In the genomic region with DNA sequence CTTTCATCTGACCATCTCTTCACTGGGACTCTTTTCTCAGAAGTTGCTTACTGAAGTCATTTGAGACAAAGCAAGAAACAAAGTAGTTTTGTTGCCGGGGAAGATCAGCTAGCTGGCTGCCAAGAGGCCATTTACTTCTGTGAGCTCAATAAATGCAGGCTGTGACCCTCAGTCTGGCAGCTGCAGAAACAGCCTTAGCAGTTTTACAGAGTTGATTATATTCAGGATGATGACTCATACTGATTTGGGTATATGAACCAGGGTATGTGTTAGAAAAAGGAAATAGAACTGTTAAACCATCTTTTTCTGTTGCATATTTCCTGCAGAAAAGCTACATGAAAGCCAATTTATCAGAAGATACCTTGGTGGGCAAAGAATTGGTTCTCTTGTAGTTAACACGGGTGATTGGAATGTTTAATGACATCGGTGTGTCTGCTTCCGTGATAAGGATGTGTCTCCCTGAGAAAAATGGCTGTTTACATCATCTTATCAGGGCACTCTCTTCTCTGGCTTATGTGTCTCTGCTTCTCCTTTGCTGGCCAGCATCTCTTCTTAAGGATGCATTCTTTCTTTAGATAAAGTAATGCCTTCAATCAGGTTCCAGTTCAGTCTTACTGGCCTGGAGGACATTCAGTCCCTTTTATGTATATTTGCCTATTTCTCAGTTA, we compare ENCODE assay signal across 12 cellular contexts. TPM values are rescaled to one million over a fixed set of nuclear protein-coding genes. Genes with fewer than 3 reads are reported as not detected.
DNase-seq lines count a peak whose midpoint lies in the region; ATAC-seq and TF ChIP-seq lines count a peak whose summit lies in the region.
"Had no signal": no experiment of that assay in that cellular context is flagged by ENCODE, and none has a peak within 500 bp of the region (broad histone marks: within the 10 kb centered on the region; RNA-seq: fewer than 3 reads in every experiment).

No MANE protein-coding gene starts in this region.

- no peak for TF ChIP-seq CTCF in right atrium auricular region (IDR thresholded peaks at IDR 0.05)

- no peak overlapping the region for H3K9ac ChIP-seq in adipocyte (ENCODE audit: low read length)

- no peak overlapping the region for H3K4me3 Mint-ChIP-seq in stimulated activated effector memory CD8-positive, alpha-beta T cell treated with anti-CD3 and anti-CD28 coated beads, Interleukin-12 subunit alpha, Interleukin-12 subunit beta, amount 100 ng/mL, for 72 hours

- peaks cover 0 to 17% of the 10 kb centered on the region in 2 donors for H3K4me1 ChIP-seq in right atrium auricular region
- H3K4me1 ChIP-seq in adipocyte (ENCODE audit: control insufficient read depth, insufficient read depth, low read length), result peaks cover 27% of the 10 kb centered on the region
- peaks cover 0 to 10% of the 10 kb centered on the region in 2 donors for H3K4me1 ChIP-seq in aorta (ENCODE audit: control insufficient read depth in 1 of 2, insufficient read depth in 2 of 2, low read length in 2 of 2)
- H3K4me1 ChIP-seq in effector memory CD4-positive, alpha-beta T cell (ENCODE audit: control insufficient read depth, insufficient read depth, low read length, poor library complexity, severe bottlenecking), result no peaks in the 10 kb centered on the region

- no peaks in the 10 kb centered on the region for H3K9me3 ChIP-seq in right atrium auricular region
- no peaks in the 10 kb centered on the region for H3K9me3 ChIP-seq in adipocyte (ENCODE audit: control insufficient read depth, low read length)
- H3K9me3 ChIP-seq in aorta (ENCODE audit: control insufficient read depth, low read length), result no peaks in the 10 kb centered on the region
- H3K9me3 ChIP-seq in effector memory CD4-positive, alpha-beta T cell (ENCODE audit: control insufficient read depth, low read length), result no peaks in the 10 kb centered on the region

- H3K4me1 Mint-ChIP-seq in stimulated activated effector memory CD8-positive, alpha-beta T cell treated with anti-CD3 and anti-CD28 coated beads, Interleukin-12 subunit alpha, Interleukin-12 subunit beta, amount 100 ng/mL, for 72 hours, result no peaks in the 10 kb centered on the region

- in situ Hi-C loops in KBM-7 (cut with MboI; ENCODE audit: low pct_unique_long_range_greater_than_20kb, low sequenced_read_pairs), result no loop called here

- H3K27me3 ChIP-seq in right atrium auricular region (no peaks in the 10 kb centered on the region), adipocyte (replicated peaks; ENCODE audit: control insufficient read depth, insufficient read depth, low read length) (no peaks in the 10 kb centered on the region), aorta (ENCODE audit: control insufficient read depth in 1 of 2, insufficient read depth in 2 of 2, low read length in 1 of 2) (no peaks in the 10 kb centered on the region)
- no peaks in the 10 kb centered on the region for H3K27me3 ChIP-seq in effector memory CD4-positive, alpha-beta T cell (replicated peaks; ENCODE audit: control insufficient read depth, insufficient read depth, low read length, poor library complexity, severe bottlenecking)

- H3K27ac Mint-ChIP-seq in stimulated activated effector memory CD8-positive, alpha-beta T cell treated with anti-CD3 and anti-CD28 coated beads, Interleukin-12 subunit alpha, Interleukin-12 subunit beta, amount 100 ng/mL, for 72 hours, result no peak overlapping the region

- H3K36me3 ChIP-seq in right atrium auricular region (no peaks in the 10 kb centered on the region), adipocyte (ENCODE audit: control insufficient read depth, insufficient read depth, low read length, severe bottlenecking) (no peaks in the 10 kb centered on the region), aorta (ENCODE audit: control insufficient read depth in 1 of 2, insufficient read depth in 2 of 2, low read length in 1 of 2) (no peaks in the 10 kb centered on the region)
- no peaks in the 10 kb centered on the region for H3K36me3 ChIP-seq in effector memory CD4-positive, alpha-beta T cell (ENCODE audit: control insufficient read depth, insufficient read depth, low read length)

- no peak overlapping the region for H3K4me3 ChIP-seq in right atrium auricular region
- H3K4me3 ChIP-seq in adipocyte (ENCODE audit: low read length), result no peak overlapping the region
- no peak overlapping the region for H3K4me3 ChIP-seq in aorta (ENCODE audit: low read length in 2 of 2)
- H3K4me3 ChIP-seq in effector memory CD4-positive, alpha-beta T cell (ENCODE audit: insufficient read depth, low read depth, low read length, poor library complexity, severe bottlenecking), result no peak overlapping the region

- no peaks in the 10 kb centered on the region for H3K36me3 Mint-ChIP-seq in stimulated activated effector memory CD8-positive, alpha-beta T cell treated with anti-CD3 and anti-CD28 coated beads, Interleukin-12 subunit alpha, Interleukin-12 subunit beta, amount 100 ng/mL, for 72 hours

- intact Hi-C loops in Right ventricle myocardium superior (cut with DNase I) (no loop called here), aorta (cut with DNase I) (no loop called here)

- DNase-seq in Right ventricle myocardium superior (no peak), right atrium auricular region (ENCODE audit: low spot score) (no peak), adipocyte (ENCODE audit: low read depth) (peak; percentile 62), left kidney (ENCODE audit: low read depth, low spot score) (peak; percentile 43), aorta (peak in 1 of 2 donors; percentile 53), KBM-7 (no peak)
- no peak for DNase-seq in effector memory CD4-positive, alpha-beta T cell
- DNase-seq in stimulated activated effector memory CD8-positive, alpha-beta T cell treated with anti-CD3 and anti-CD28 coated beads, Interleukin-12 subunit alpha, Interleukin-12 subunit beta, amount 100 ng/mL, for 72 hours (ENCODE audit: low spot score in 2 of 2), result no peak
- DNase-seq: activated T-cell treated with anti-CD3 and anti-CD28 coated beads, Interleukin-2, amount 50 U/mL, for 1 hour had no signal

- peaks cover 7% of the 10 kb centered on the region for H3K9me3 Mint-ChIP-seq in stimulated activated effector memory CD8-positive, alpha-beta T cell treated with anti-CD3 and anti-CD28 coated beads, Interleukin-12 subunit alpha, Interleukin-12 subunit beta, amount 100 ng/mL, for 72 hours

- WGBS in aorta, 2 donors, result 33 to 35% methylated on average over 4 of the region's 4 CpGs

- H3K27ac ChIP-seq in right atrium auricular region (peak overlapping the region in 1 of 2 donors; percentile 9), aorta (ENCODE audit: low read depth in 1 of 2, low read length in 2 of 2) (peak overlapping the region in 1 of 2 donors; percentile 87)
- H3K27ac ChIP-seq in effector memory CD4-positive, alpha-beta T cell (ENCODE audit: insufficient read depth, low read length, poor library complexity, severe bottlenecking), result no peak overlapping the region
- H3K27ac ChIP-seq: C4-2B, RWPE1 had no signal

- ATAC-seq in Right ventricle myocardium superior (ENCODE audit: poor library complexity), result peak; percentile 52
- peak; percentile 36 for ATAC-seq in aorta (ENCODE audit: low FRiP score)
- ATAC-seq in stimulated activated effector memory CD8-positive, alpha-beta T cell treated with anti-CD3 and anti-CD28 coated beads, Interleukin-12 subunit alpha, Interleukin-12 subunit beta, amount 100 ng/mL, for 72 hours, result no peak

RNA-seq across cellular contexts. Expression of a gene that starts 18.5 kb away (rescaled TPM):
- total RNA-seq in Right ventricle myocardium superior (8.6 TPM), right atrium auricular region (10 to 100 TPM; 13.9 to 25.5 TPM), aorta (100 to 1,000 TPM in 1 of 2 donors, 10 to 100 TPM in 1; 80.9 to 169 TPM)
- polyA plus RNA-seq in aorta, result 10 to 100 TPM; 56.3 to 69.8 TPM
- total RNA-seq: epithelial cell of proximal tubule had no signal

RNA-seq across cellular contexts. Expression of a gene that starts 28.2 kb away (rescaled TPM):
- total RNA-seq in Right ventricle myocardium superior (not detected), right atrium auricular region (not detected), aorta (under 1 TPM in 1 of 2 donors, not detected in 1; 0.45 TPM)
- polyA plus RNA-seq in aorta, result under 1 TPM in 1 of 2 donors, not detected in 1; 0.43 TPM
- total RNA-seq: epithelial cell of proximal tubule had no signal

Comparison
In these comparisons a context has a peak if more than half of its experiments do, and no peak if none do; other contexts are left out.
1. DNase-seq: peak in adipocyte (single experiment) and left kidney (single experiment); none in Right ventricle myocardium superior (single experiment), right atrium auricular region (single experiment), effector memory CD4-positive, alpha-beta T cell (0 of 3), stimulated activated effector memory CD8-positive, alpha-beta T cell treated with anti-CD3 and anti-CD28 coated beads, Interleukin-12 subunit alpha, Interleukin-12 subunit beta, amount 100 ng/mL, for 72 hours (0 of 2) and KBM-7 (single experiment).